10 cellular contexts compared by ENCODE assay signal in the genomic region with DNA sequence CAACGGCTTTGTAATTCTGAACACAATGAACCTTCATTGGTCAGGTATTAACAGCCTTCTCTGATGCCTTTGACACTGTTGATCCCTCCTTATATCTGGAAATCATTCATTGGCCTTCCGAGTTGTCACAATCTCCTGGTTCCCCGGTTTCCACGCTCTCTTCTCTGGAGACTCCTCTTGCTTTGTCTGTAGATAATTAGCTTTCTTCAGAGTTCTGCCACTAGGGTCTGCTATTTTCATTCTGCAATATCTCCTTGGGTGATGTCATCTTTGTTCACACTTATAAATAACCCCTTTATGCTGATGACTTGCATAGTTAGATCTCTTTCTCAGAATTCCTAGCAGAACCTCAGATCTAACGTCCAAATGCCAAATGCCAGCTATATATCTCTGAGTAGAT.
A peak's percentile ranks its signal among the peaks of the same experiment; 100 is the strongest.
DNase-seq lines count a peak whose midpoint lies in the region; ATAC-seq and TF ChIP-seq lines count a peak whose summit lies in the region.
"Had no signal": no experiment of that assay in that cellular context is flagged by ENCODE, and none has a peak within 500 bp of the region (broad histone marks: within the 10 kb centered on the region; RNA-seq: fewer than 3 reads in every experiment).

No MANE protein-coding gene starts in this region.

- H3K4me3 ChIP-seq in BE2C (ENCODE audit: low read depth, low read length), result no peak overlapping the region
- H3K4me3 ChIP-seq: SJCRH30 had no signal

- H3K27me3 ChIP-seq in BE2C, result no peaks in the 10 kb centered on the region
- no peaks in the 10 kb centered on the region for H3K27me3 ChIP-seq in CD4-positive, alpha-beta T cell (ENCODE audit: control insufficient read depth, insufficient read depth, low read length)
- H3K27me3 ChIP-seq: SJCRH30 had no signal

- H3K4me1 Mint-ChIP-seq in CD4-positive, alpha-beta T cell (ENCODE audit: low read depth), result no peaks in the 10 kb centered on the region

- H3K4me1 ChIP-seq in BE2C, result peaks cover 12% of the 10 kb centered on the region
- H3K4me1 ChIP-seq: SJCRH30 had no signal

- intact Hi-C loops in CD4-positive, alpha-beta T cell (cut with DNase I, micrococcal nuclease), result no loop called here

- no peaks in the 10 kb centered on the region for H3K36me3 Mint-ChIP-seq in CD4-positive, alpha-beta T cell (ENCODE audit: low read depth)

- H3K9me3 Mint-ChIP-seq in CD4-positive, alpha-beta T cell, result peaks cover 4% of the 10 kb centered on the region

- no peaks in the 10 kb centered on the region for H3K36me3 ChIP-seq in BE2C
- H3K36me3 ChIP-seq: SJCRH30 had no signal

- CTCF ChIA-PET in CD4-positive, alpha-beta T cell (lab: Charles Lee), result no interaction called here

- H3K27ac ChIP-seq in CD4-positive, alpha-beta T cell (ENCODE audit: low read depth, low read length), result no peak overlapping the region
- H3K27ac ChIP-seq: SJCRH30 had no signal

- H3K27ac Mint-ChIP-seq in CD4-positive, alpha-beta T cell, result no peak overlapping the region
- H3K27ac Mint-ChIP-seq: natural killer cell treated with Interleukin-12 subunit alpha and Interleukin-12 subunit beta and Interleukin-15 and Interleukin-18, amount 100 ng/mL, for 72 hours had no signal

- no peak for DNase-seq in BE2C
- peak; percentile 17 for DNase-seq in iPS-NIHi11 (ENCODE audit: low spot score)
- DNase-seq in activated effector memory CD4-positive, alpha-beta T cell treated with Interleukin-2 at 50 U/mL for 16 hours, result no peak
- DNase-seq in cerebellum (ENCODE audit: low spot score), result no peak
- no peak for DNase-seq in CD4-positive, alpha-beta T cell

- peak; percentile 57 for TF ChIP-seq CTCF in BE2C (IDR thresholded peaks at IDR 0.05; ENCODE audit: low read depth, low read length)
- no peak for TF ChIP-seq CTCF in CD4-positive, alpha-beta T cell (IDR thresholded peaks at IDR 0.05)

- no peaks in the 10 kb centered on the region for H3K9me3 ChIP-seq in BE2C
- peaks cover 8% of the 10 kb centered on the region for H3K9me3 ChIP-seq in CD4-positive, alpha-beta T cell (ENCODE audit: control insufficient read depth, low read length)
- H3K9me3 ChIP-seq: SJCRH30 had no signal

- ATAC-seq in HG02852 (IDR thresholded peaks at IDR 0.05; ENCODE audit: unreplicated experiment) (peak; percentile 63), SK-N-SH treated with all-trans-retinoic acid at 6 μM for 48 hours (peak; percentile 70), GM19455 (IDR thresholded peaks at IDR 0.05; ENCODE audit: unreplicated experiment) (no peak)
- ATAC-seq in CD4-positive, alpha-beta T cell (ENCODE audit: poor library complexity), result no peak
- ATAC-seq: natural killer cell treated with Interleukin-12 subunit alpha and Interleukin-12 subunit beta and Interleukin-15 and Interleukin-18, amount 100 ng/mL, for 72 hours had no signal

- no peak overlapping the region for H3K4me3 Mint-ChIP-seq in CD4-positive, alpha-beta T cell
- H3K4me3 Mint-ChIP-seq: natural killer cell treated with Interleukin-12 subunit alpha and Interleukin-12 subunit beta and Interleukin-15 and Interleukin-18, amount 100 ng/mL, for 72 hours had no signal

- no peaks in the 10 kb centered on the region for H3K27me3 Mint-ChIP-seq in CD4-positive, alpha-beta T cell
- H3K27me3 Mint-ChIP-seq: natural killer cell treated with Interleukin-12 subunit alpha and Interleukin-12 subunit beta and Interleukin-15 and Interleukin-18, amount 100 ng/mL, for 72 hours had no signal

- POLR2A ChIA-PET in CD4-positive, alpha-beta T cell (lab: Charles Lee), result no interaction called here

TF ChIP-seq in SK-N-SH treated with all-trans-retinoic acid at 6 μM for 48 hours, 23 proteins besides CTCF, POLR2A, EP300 and RAD21:
- TF ChIP-seq ARNTL (CRISPR knock-in tag; IDR thresholded peaks at IDR 0.05; ENCODE audit: borderline replicate concordance, low read depth), result no peak
- TF ChIP-seq, protein P1, sequence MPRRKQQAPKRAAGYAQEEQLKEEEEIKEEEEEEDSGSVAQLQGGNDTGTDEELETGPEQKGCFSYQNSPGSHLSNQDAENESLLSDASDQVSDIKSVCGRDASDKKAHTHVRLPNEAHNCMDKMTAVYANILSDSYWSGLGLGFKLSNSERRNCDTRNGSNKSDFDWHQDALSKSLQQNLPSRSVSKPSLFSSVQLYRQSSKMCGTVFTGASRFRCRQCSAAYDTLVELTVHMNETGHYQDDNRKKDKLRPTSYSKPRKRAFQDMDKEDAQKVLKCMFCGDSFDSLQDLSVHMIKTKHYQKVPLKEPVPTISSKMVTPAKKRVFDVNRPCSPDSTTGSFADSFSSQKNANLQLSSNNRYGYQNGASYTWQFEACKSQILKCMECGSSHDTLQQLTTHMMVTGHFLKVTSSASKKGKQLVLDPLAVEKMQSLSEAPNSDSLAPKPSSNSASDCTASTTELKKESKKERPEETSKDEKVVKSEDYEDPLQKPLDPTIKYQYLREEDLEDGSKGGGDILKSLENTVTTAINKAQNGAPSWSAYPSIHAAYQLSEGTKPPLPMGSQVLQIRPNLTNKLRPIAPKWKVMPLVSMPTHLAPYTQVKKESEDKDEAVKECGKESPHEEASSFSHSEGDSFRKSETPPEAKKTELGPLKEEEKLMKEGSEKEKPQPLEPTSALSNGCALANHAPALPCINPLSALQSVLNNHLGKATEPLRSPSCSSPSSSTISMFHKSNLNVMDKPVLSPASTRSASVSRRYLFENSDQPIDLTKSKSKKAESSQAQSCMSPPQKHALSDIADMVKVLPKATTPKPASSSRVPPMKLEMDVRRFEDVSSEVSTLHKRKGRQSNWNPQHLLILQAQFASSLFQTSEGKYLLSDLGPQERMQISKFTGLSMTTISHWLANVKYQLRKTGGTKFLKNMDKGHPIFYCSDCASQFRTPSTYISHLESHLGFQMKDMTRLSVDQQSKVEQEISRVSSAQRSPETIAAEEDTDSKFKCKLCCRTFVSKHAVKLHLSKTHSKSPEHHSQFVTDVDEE (CRISPR knock-in tag; IDR thresholded peaks at IDR 0.05), result no peak
- no peak for TF ChIP-seq ZNF8 (CRISPR knock-in tag; IDR thresholded peaks at IDR 0.05)
- no peak for TF ChIP-seq RARB (CRISPR knock-in tag; IDR thresholded peaks at IDR 0.05)
- no peak for TF ChIP-seq ISL1 (CRISPR knock-in tag; IDR thresholded peaks at IDR 0.05)
- TF ChIP-seq, protein P2, sequence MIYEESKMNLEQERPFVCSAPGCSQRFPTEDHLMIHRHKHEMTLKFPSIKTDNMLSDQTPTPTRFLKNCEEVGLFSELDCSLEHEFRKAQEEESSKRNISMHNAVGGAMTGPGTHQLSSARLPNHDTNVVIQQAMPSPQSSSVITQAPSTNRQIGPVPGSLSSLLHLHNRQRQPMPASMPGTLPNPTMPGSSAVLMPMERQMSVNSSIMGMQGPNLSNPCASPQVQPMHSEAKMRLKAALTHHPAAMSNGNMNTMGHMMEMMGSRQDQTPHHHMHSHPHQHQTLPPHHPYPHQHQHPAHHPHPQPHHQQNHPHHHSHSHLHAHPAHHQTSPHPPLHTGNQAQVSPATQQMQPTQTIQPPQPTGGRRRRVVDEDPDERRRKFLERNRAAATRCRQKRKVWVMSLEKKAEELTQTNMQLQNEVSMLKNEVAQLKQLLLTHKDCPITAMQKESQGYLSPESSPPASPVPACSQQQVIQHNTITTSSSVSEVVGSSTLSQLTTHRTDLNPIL (CRISPR knock-in tag; IDR thresholded peaks at IDR 0.05; ENCODE audit: low read depth), result no peak
- TF ChIP-seq GLIS3 (CRISPR knock-in tag; IDR thresholded peaks at IDR 0.05), result no peak
- TF ChIP-seq BACH2 (CRISPR knock-in tag; IDR thresholded peaks at IDR 0.05; ENCODE audit: borderline replicate concordance), result no peak
- TF ChIP-seq TCF4 (CRISPR knock-in tag; IDR thresholded peaks at IDR 0.05; ENCODE audit: borderline replicate concordance), result no peak

Comparison
In these comparisons a context has a peak if more than half of its experiments do, and no peak if none do; other contexts are left out.
1. ATAC-seq: peak in HG02852 (single experiment) and SK-N-SH treated with all-trans-retinoic acid at 6 μM for 48 hours (single experiment); none in GM19455 (single experiment) and CD4-positive, alpha-beta T cell (single experiment).